Comparison of ENCODE assay signal across 16 cellular contexts in the genomic region with DNA sequence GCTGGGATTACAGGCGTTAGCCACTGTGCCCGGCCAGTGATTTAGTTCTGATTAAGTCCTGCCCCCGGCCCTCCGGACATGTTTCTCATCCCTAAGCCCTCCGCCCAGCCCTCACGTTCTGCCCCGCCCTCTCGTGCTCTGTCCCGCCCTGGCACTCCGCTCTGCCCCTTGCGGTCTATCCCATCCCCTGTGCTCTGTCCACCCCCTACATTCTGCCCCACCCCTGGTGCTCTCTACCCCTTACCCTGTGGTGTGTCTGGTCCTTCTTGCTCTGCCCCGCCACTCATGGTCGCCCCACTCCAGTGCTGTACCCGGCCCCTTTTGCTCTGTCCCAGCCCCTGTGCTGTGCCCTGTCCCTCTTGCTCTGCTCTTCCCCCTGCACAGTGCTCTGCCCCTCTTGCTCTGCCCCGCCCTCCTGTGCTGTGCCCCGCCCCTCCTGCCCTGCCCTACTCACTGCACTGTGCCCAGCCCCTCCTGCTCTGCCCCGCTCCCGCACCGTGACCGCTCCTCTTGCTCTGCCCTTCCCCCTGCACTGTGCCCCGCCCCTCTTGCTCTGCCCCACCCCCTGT. TPM values are rescaled to one million over a fixed set of nuclear protein-coding genes. Genes with fewer than 3 reads are reported as not detected.
DNase-seq lines count a peak whose midpoint lies in the region; ATAC-seq and TF ChIP-seq lines count a peak whose summit lies in the region.
"Had no signal": no experiment of that assay in that cellular context is flagged by ENCODE, and none has a peak within 500 bp of the region (broad histone marks: within the 10 kb centered on the region; RNA-seq: fewer than 3 reads in every experiment).

No MANE protein-coding gene starts in this region.

- H3K4me2 ChIP-seq in H9 (ENCODE audit: insufficient read depth, insufficient read length, low read length) = peak overlapping the region; percentile 10
- H3K4me2 ChIP-seq: BLaER1 had no signal

- H3K27me3 ChIP-seq in H9 (ENCODE audit: insufficient read depth, low read length) (no peaks in the 10 kb centered on the region), prostate gland (replicated peaks; ENCODE audit: insufficient read depth) (no peaks in the 10 kb centered on the region), vagina (no peaks in the 10 kb centered on the region)
- H3K27me3 ChIP-seq: BLaER1 had no signal

- CTCF ChIA-PET in Calu3 (lab: Charles Lee) = no interaction called here

- TF ChIP-seq POLR2A in prostate gland (IDR thresholded peaks at IDR 0.05) (no peak), vagina (IDR thresholded peaks at IDR 0.05) (no peak)

- H2AFZ ChIP-seq in H9 (ENCODE audit: low read length) = no peak overlapping the region

- intact Hi-C loops in Calu3 (cut with micrococcal nuclease; ENCODE audit: unreplicated experiment) = no loop called here
- intact Hi-C loops in prostate gland (cut with DNase I) = no loop called here
- intact Hi-C loops in vagina (cut with DNase I) = no loop called here

- no peak overlapping the region for H2BK5ac ChIP-seq in H9 (ENCODE audit: insufficient read length, low read length)

- TF ChIP-seq CTCF in Calu3 (IDR thresholded peaks at IDR 0.05; ENCODE audit: unreplicated experiment) = no peak
- no peak for TF ChIP-seq CTCF in H9 (conservative IDR thresholded peaks at IDR 0.05)
- TF ChIP-seq CTCF in prostate gland (IDR thresholded peaks at IDR 0.05) = no peak
- no peak for TF ChIP-seq CTCF in vagina (IDR thresholded peaks at IDR 0.05)

- no peak overlapping the region for H3K27ac ChIP-seq in H9 (ENCODE audit: insufficient read length, low read depth, low read length)
- H3K27ac ChIP-seq in prostate gland = no peak overlapping the region
- H3K27ac ChIP-seq in vagina = no peak overlapping the region
- H3K27ac ChIP-seq: BLaER1 had no signal

- H2BK12ac ChIP-seq in H9 (ENCODE audit: insufficient read length, low read depth, low read length) = no peak overlapping the region

- H3K79me1 ChIP-seq in H9 (ENCODE audit: insufficient read depth, low read depth, low read length, poor library complexity, severe bottlenecking) = no peaks in the 10 kb centered on the region

- H2BK20ac ChIP-seq in H9 (ENCODE audit: low read depth, low read length, poor library complexity, severe bottlenecking) = no peak overlapping the region

- H3K4me3 ChIP-seq in prostate gland (no peak overlapping the region), vagina (no peak overlapping the region)
- H3K4me3 ChIP-seq: BLaER1 had no signal

- peaks cover 2% of the 10 kb centered on the region; the same call in 1 of the 2 replicates for H3K4me1 ChIP-seq in H9 (ENCODE audit: insufficient read depth, low read length)
- no peaks in the 10 kb centered on the region for H3K4me1 ChIP-seq in prostate gland (replicated peaks)
- peaks cover 38% of the 10 kb centered on the region for H3K4me1 ChIP-seq in vagina

- H3K36me3 Mint-ChIP-seq in Calu3 (ENCODE audit: insufficient read depth, unreplicated experiment) (peaks cover 32% of the 10 kb centered on the region), H9 (ENCODE audit: insufficient read depth in 1 of 3, low read depth in 3 of 3) (peaks cover 10 to 35% (median 23%) of the 10 kb centered on the region in 3 experiments; a peak in 5 of 7 replicates)
- H3K36me3 Mint-ChIP-seq: IgD-negative memory B cell; natural killer cell treated with Interleukin-12 subunit alpha and Interleukin-12 subunit beta and Interleukin-15 and Interleukin-18, amount 100 ng/mL, for 72 hours had no signal

- H4K5ac ChIP-seq in H9 (ENCODE audit: insufficient read length, low read depth, low read length) = no peak overlapping the region

- H3K4me1 Mint-ChIP-seq in Calu3 (ENCODE audit: low read depth, unreplicated experiment) (no peaks in the 10 kb centered on the region), H9 (peaks cover 13 to 36% of the 10 kb centered on the region in 2 experiments)

- no peak overlapping the region for H2AK5ac ChIP-seq in H9 (ENCODE audit: insufficient read length, low read length)

- H3K4me3 Mint-ChIP-seq in Calu3 (ENCODE audit: low read depth, unreplicated experiment) (no peak overlapping the region), H9 (peak overlapping the region in 1 of 2 experiments; percentile 51; a peak in 2 of 5 replicates)
- H3K4me3 Mint-ChIP-seq: IgD-negative memory B cell; natural killer cell treated with Interleukin-12 subunit alpha and Interleukin-12 subunit beta and Interleukin-15 and Interleukin-18, amount 100 ng/mL, for 72 hours had no signal

- H3K27me3 Mint-ChIP-seq in Calu3 (ENCODE audit: unreplicated experiment) (no peaks in the 10 kb centered on the region), H9 (ENCODE audit: low read depth) (no peaks in the 10 kb centered on the region)
- H3K27me3 Mint-ChIP-seq: IgD-negative memory B cell; natural killer cell treated with Interleukin-12 subunit alpha and Interleukin-12 subunit beta and Interleukin-15 and Interleukin-18, amount 100 ng/mL, for 72 hours had no signal

- no peaks in the 10 kb centered on the region for H3K9me3 ChIP-seq in H9 (ENCODE audit: control insufficient read depth, low read depth, low read length)
- H3K9me3 ChIP-seq in prostate gland = no peaks in the 10 kb centered on the region
- H3K9me3 ChIP-seq in vagina = no peaks in the 10 kb centered on the region
- H3K9me3 ChIP-seq: BLaER1 had no signal

- no peak overlapping the region for H3K14ac ChIP-seq in H9 (ENCODE audit: insufficient read depth, low read length)

- H2BK15ac ChIP-seq in H9 (ENCODE audit: low read depth, low read length) = no peak overlapping the region

- no CpG with 5 or more reads among the region's 21 CpGs for WGBS in H9 (ENCODE audit: extremely low coverage, insufficient read length, low lambda C conversion rate)
- 72% methylated on average over 21 of the region's 21 CpGs for WGBS in prostate gland

- no peak overlapping the region for H3K9ac ChIP-seq in H9 (ENCODE audit: extremely low read depth, insufficient read length, low read length)
- H3K9ac ChIP-seq: BLaER1 had no signal

- H3T11ph ChIP-seq in H9 (ENCODE audit: low read length) = no peak overlapping the region

- H3K9me3 Mint-ChIP-seq in Calu3 (ENCODE audit: low read depth, unreplicated experiment) (no peaks in the 10 kb centered on the region), H9 (no peaks in the 10 kb centered on the region; a peak in 1 of 5 replicates)
- H3K9me3 Mint-ChIP-seq: IgD-negative memory B cell; natural killer cell treated with Interleukin-12 subunit alpha and Interleukin-12 subunit beta and Interleukin-15 and Interleukin-18, amount 100 ng/mL, for 72 hours had no signal

- DNase-seq in Calu3 = peak; percentile 47
- peak; percentile 94 for DNase-seq in H9
- DNase-seq in UCSD-AML1 (lab: John Stamatoyannopoulos, UW; ENCODE audit: unreplicated experiment) = peak; percentile 16
- DNase-seq in islet precursor cell = peak; percentile 87
- no peak for DNase-seq in prostate gland (ENCODE audit: low spot score)
- no peak for DNase-seq in vagina (ENCODE audit: extremely low spot score in 2 of 2)
- no peak for DNase-seq in HuH-7 (ENCODE audit: low spot score)
- DNase-seq: activated naive CD4-positive, alpha-beta T cell treated with anti-CD3 and anti-CD28 coated beads, Interleukin-2, amount 50 U/mL, for 16 hours; NCI-H1417 treated with DMSO at 0.1 percent for 48 hours; NCI-H524 treated with DMSO at 0.1 percent for 48 hours; SHP77; stimulated activated CD4-positive, alpha-beta T cell treated with anti-CD3 and anti-CD28 coated beads, Interleukin-4, amount 100 ng/mL, for 24 hours had no signal

- H3K56ac ChIP-seq in H9 (ENCODE audit: insufficient read length, low read depth, low read length) = no peak overlapping the region

- no peaks in the 10 kb centered on the region for H3K36me3 ChIP-seq in prostate gland
- H3K36me3 ChIP-seq in vagina = no peaks in the 10 kb centered on the region

- no peaks in the 10 kb centered on the region for H3K79me2 ChIP-seq in H9 (ENCODE audit: insufficient read depth, low read length)

- peak overlapping the region; percentile 34 for H3K18ac ChIP-seq in H9 (ENCODE audit: insufficient read length, low read depth, low read length)

- BruUV-seq in Calu3 (replicated peaks; lab: Mats Ljungman, UMichigan) = no TSS peak

- H3K27ac Mint-ChIP-seq in Calu3 (ENCODE audit: unreplicated experiment) (no peak overlapping the region), H9 (peak overlapping the region in 2 of 3 experiments; percentile 40 to 53; a peak in 2 of 7 replicates)
- H3K27ac Mint-ChIP-seq: natural killer cell treated with Interleukin-12 subunit alpha and Interleukin-12 subunit beta and Interleukin-15 and Interleukin-18, amount 100 ng/mL, for 72 hours had no signal

- no peak overlapping the region for H4K91ac ChIP-seq in H9 (ENCODE audit: insufficient read length, low read depth, low read length)

- H2BK120ac ChIP-seq in H9 (ENCODE audit: low read depth, low read length, poor library complexity, severe bottlenecking) = no peak overlapping the region

- no peak overlapping the region for H3K23ac ChIP-seq in H9 (ENCODE audit: insufficient read length, low read depth, low read length)

- ATAC-seq in HG03457 (IDR thresholded peaks at IDR 0.05; ENCODE audit: unreplicated experiment) = no peak
- ATAC-seq: natural killer cell treated with Interleukin-12 subunit alpha and Interleukin-12 subunit beta and Interleukin-15 and Interleukin-18, amount 100 ng/mL, for 72 hours had no signal

- no peak overlapping the region for H4K8ac ChIP-seq in H9 (replicated peaks; ENCODE audit: insufficient read length, low read depth, low read length)

- peaks cover 12% of the 10 kb centered on the region for H3K23me2 ChIP-seq in H9 (ENCODE audit: insufficient read length, low read depth, low read length, poor library complexity, severe bottlenecking)

- H3K4ac ChIP-seq in H9 (ENCODE audit: low read depth, low read length) = no peak overlapping the region

- H4K20me1 ChIP-seq in H9 (ENCODE audit: control insufficient read depth, insufficient read depth, insufficient read length) = no peaks in the 10 kb centered on the region
- H4K20me1 ChIP-seq: BLaER1 had no signal

RNA-seq across cellular contexts. Expression of a gene that starts 3.0 kb away (rescaled TPM):
- 30.6 and 40.9 TPM in 2 replicates for total RNA-seq in Calu3 (2022)
- 62.9 and 71.3 TPM in 2 replicates for total RNA-seq in H9 (2021)
- 10 to 100 TPM; 42.4 to 67.0 TPM for total RNA-seq in prostate gland
- total RNA-seq in vagina = 25.5 TPM

RNA-seq across cellular contexts. Expression of a gene that starts 5.7 kb away (rescaled TPM):
- 9.6 and 10.5 TPM in 2 replicates for total RNA-seq in Calu3 (2022)
- 18.9 and 21.9 TPM in 2 replicates for total RNA-seq in H9 (2021)
- 10 to 100 TPM in 1 of 2 donors, 1 to 10 TPM in 1; 9.8 to 10.1 TPM for total RNA-seq in prostate gland
- total RNA-seq in vagina = 10.3 TPM

RNA-seq across cellular contexts. Expression of a gene that starts 31.0 kb away (rescaled TPM):
- 50.8 and 54.9 TPM in 2 replicates for total RNA-seq in Calu3 (2022)
- 42.3 and 45.7 TPM in 2 replicates for total RNA-seq in H9 (2021)
- total RNA-seq in prostate gland = 10 to 100 TPM in 1 of 2 donors, 1 to 10 TPM in 1; 9.6 to 18.6 TPM
- 12.0 TPM for total RNA-seq in vagina

RNA-seq across cellular contexts. Expression of a gene that starts 34.7 kb away (rescaled TPM):
- total RNA-seq in Calu3 (2022) (37.9 and 38.4 TPM in 2 replicates), H9 (2021) (84.6 and 93.6 TPM in 2 replicates), prostate gland (100 to 1,000 TPM; 157 to 169 TPM), vagina (176 TPM)

RNA-seq across cellular contexts. Expression of a gene that starts 36.8 kb away (rescaled TPM):
- total RNA-seq in Calu3 (2022) = not detected in 2 replicates
- total RNA-seq in H9 (2021) = not detected in 2 replicates
- total RNA-seq in prostate gland = 10 to 100 TPM; 33.5 to 35.4 TPM
- 74.9 TPM for total RNA-seq in vagina

Comparison
In these comparisons a context has a peak if more than half of its experiments do, and no peak if none do; other contexts are left out.
1. DNase-seq: peak in Calu3 (single experiment), H9 (single experiment), UCSD-AML1 (single experiment) and islet precursor cell (single experiment); none in prostate gland (single experiment), vagina (0 of 2) and HuH-7 (single experiment).